27 cellular contexts compared by ENCODE assay signal in genomic region chr7:120960714-120961113, GRCh38. TPM values are rescaled to one million over a fixed set of nuclear protein-coding genes. Genes with fewer than 3 reads are reported as not detected.
"Had no signal": no experiment of that assay in that cellular context is flagged by ENCODE, and none has a peak within 500 bp of the region (broad histone marks: within the 10 kb centered on the region; RNA-seq: fewer than 3 reads in every experiment).

No MANE protein-coding gene starts in this region.

- ATAC-seq: left cardiac atrium; left lung; lower lobe of right lung; naive thymus-derived CD8-positive, alpha-beta T cell; pancreas; right cardiac atrium; sciatic nerve; stimulated activated memory B cell treated with anti-CD40 and anti-IgM and Interleukin-4, amounts not matched to agents 10 μg/mL and 1 μg/mL and 100 μg/mL, for 72 hours; stimulated activated naive CD8-positive, alpha-beta T cell treated with anti-CD3 and anti-CD28 coated beads, Interleukin-15, amount 100 ng/mL, for 72 hours had no signal

- H3K9me3 Mint-ChIP-seq: naive thymus-derived CD8-positive, alpha-beta T cell; nephron; neural crest cell; stimulated activated memory B cell treated with anti-CD40 and anti-IgM and Interleukin-4, amounts not matched to agents 10 μg/mL and 1 μg/mL and 100 μg/mL, for 72 hours; stimulated activated naive CD8-positive, alpha-beta T cell treated with anti-CD3 and anti-CD28 coated beads, Interleukin-15, amount 100 ng/mL, for 72 hours; type B pancreatic cell had no signal

- H3K27me3 Mint-ChIP-seq: naive thymus-derived CD8-positive, alpha-beta T cell; stimulated activated memory B cell treated with anti-CD40 and anti-IgM and Interleukin-4, amounts not matched to agents 10 μg/mL and 1 μg/mL and 100 μg/mL, for 72 hours; stimulated activated naive CD8-positive, alpha-beta T cell treated with anti-CD3 and anti-CD28 coated beads, Interleukin-15, amount 100 ng/mL, for 72 hours; type B pancreatic cell had no signal

- H3K27ac ChIP-seq: left lung, lower lobe of right lung, pancreas, prostate gland, tibial nerve, uterus had no signal

- H3K4me3 ChIP-seq: left lung, lower lobe of right lung, pancreas, prostate gland, skin epidermis, tibial nerve, uterus had no signal

- DNase-seq: kidney glomerular epithelial cell; left cardiac atrium; left lung; lower lobe of right lung; mammary epithelial cell; mesenchymal stem cell; naive thymus-derived CD8-positive, alpha-beta T cell; nucleus accumbens; pancreas; retina; right cardiac atrium; stimulated activated CD4-positive, alpha-beta T cell treated with anti-CD3 and anti-CD28 coated beads, Interleukin-12 subunit alpha, Interleukin-12 subunit beta, amount 100 ng/mL, for 4 hours; stimulated activated CD4-positive, alpha-beta T cell treated with anti-CD3 and anti-CD28 coated beads, Interleukin-15, amount 100 ng/mL, for 24 hours; stimulated activated CD4-positive, alpha-beta T cell treated with anti-CD3 and anti-CD28 coated beads, Interleukin-2, amount 100 ng/mL, for 24 hours; stimulated activated CD4-positive, alpha-beta T cell treated with anti-CD3 and anti-CD28 coated beads, Interleukin-4, amount 100 ng/mL, for 1 hour; stimulated activated naive CD4-positive, alpha-beta T cell treated with Interleukin-2 at 50 U/mL for 16 hours; stimulated activated naive CD8-positive, alpha-beta T cell treated with anti-CD3 and anti-CD28 coated beads, Interleukin-15, amount 100 ng/mL, for 72 hours; substantia nigra; uterus had no signal

- H3K4me1 ChIP-seq: lower lobe of right lung, pancreas, prostate gland, uterus had no signal

- H3K4me3 Mint-ChIP-seq: naive thymus-derived CD8-positive, alpha-beta T cell; nephron; neural crest cell; stimulated activated memory B cell treated with anti-CD40 and anti-IgM and Interleukin-4, amounts not matched to agents 10 μg/mL and 1 μg/mL and 100 μg/mL, for 72 hours; stimulated activated naive CD8-positive, alpha-beta T cell treated with anti-CD3 and anti-CD28 coated beads, Interleukin-15, amount 100 ng/mL, for 72 hours; type B pancreatic cell had no signal

- H3K27ac Mint-ChIP-seq: nephron; stimulated activated naive CD8-positive, alpha-beta T cell treated with anti-CD3 and anti-CD28 coated beads, Interleukin-15, amount 100 ng/mL, for 72 hours; type B pancreatic cell had no signal

- H3K4me1 Mint-ChIP-seq: nephron, neural crest cell had no signal

- H3K9me3 ChIP-seq: left lung, lower lobe of right lung, pancreas, prostate gland, tibial nerve, uterus had no signal

- H3K27me3 ChIP-seq: left lung, pancreas, tibial nerve, uterus had no signal

RNA-seq across cellular contexts. Expression of gene CPED1, which starts 27.8 kb away (rescaled TPM):
- total RNA-seq: naive thymus-derived CD8-positive, alpha-beta T cell had no signal
- polyA plus RNA-seq: naive thymus-derived CD8-positive, alpha-beta T cell had no signal
